8 cellular contexts compared by ENCODE assay signal in genomic region chr16:57260294-57260929, GRCh38. TPM values are rescaled to one million over a fixed set of nuclear protein-coding genes. Genes with fewer than 3 reads are reported as not detected.
DNase-seq lines count a peak whose midpoint lies in the region; ATAC-seq and TF ChIP-seq lines count a peak whose summit lies in the region.

No MANE protein-coding gene starts in this region.

- H3K36me3 ChIP-seq in uterus (no peaks in the 10 kb centered on the region), prostate gland (no peaks in the 10 kb centered on the region)

- DNase-seq in RPMI7951 (ENCODE audit: low read depth) (peak; percentile 72), mesenteric fat pad (ENCODE audit: low spot score) (peak; percentile 49), uterus (no peak), prostate gland (ENCODE audit: low spot score) (no peak), GM19240 (ENCODE audit: insufficient read length, low spot score) (no peak)
- DNase-seq in effector CD8-positive, alpha-beta T cell (lab: John Stamatoyannopoulos, UW), result peak; percentile 37

- TF ChIP-seq CTCF in uterus (IDR thresholded peaks at IDR 0.05) (no peak), prostate gland (IDR thresholded peaks at IDR 0.05) (no peak)

- ATAC-seq in GM19025 (IDR thresholded peaks at IDR 0.05; ENCODE audit: low read depth, unreplicated experiment) (peak; percentile 63), GM18520 (IDR thresholded peaks at IDR 0.05; ENCODE audit: unreplicated experiment) (no peak)

- intact Hi-C loops in uterus (cut with DNase I; ENCODE audit: low total_unique reads), result no loop called here
- intact Hi-C loops in prostate gland (cut with DNase I), result no loop called here

- no peaks in the 10 kb centered on the region for H3K9me3 ChIP-seq in uterus
- no peaks in the 10 kb centered on the region for H3K9me3 ChIP-seq in prostate gland

- H3K4me3 ChIP-seq in uterus (no peak overlapping the region), prostate gland (no peak overlapping the region)

- peak overlapping the region; percentile 59 to 70 for H3K27ac ChIP-seq in uterus
- H3K27ac ChIP-seq in prostate gland, result peak overlapping the region in 1 of 2 donors; percentile 31

- H3K4me1 ChIP-seq in uterus, result no peaks in the 10 kb centered on the region
- peaks cover 3% of the 10 kb centered on the region for H3K4me1 ChIP-seq in prostate gland (replicated peaks)

- H3K27me3 ChIP-seq in uterus, result no peaks in the 10 kb centered on the region
- H3K27me3 ChIP-seq in prostate gland (replicated peaks; ENCODE audit: insufficient read depth), result no peaks in the 10 kb centered on the region

- WGBS in prostate gland, result 30% methylated on average over 16 of the region's 16 CpGs

- TF ChIP-seq POLR2A in uterus (IDR thresholded peaks at IDR 0.05) (no peak), prostate gland (IDR thresholded peaks at IDR 0.05) (no peak)

RNA-seq across cellular contexts. Expression of gene ARL2BP, which starts 15.4 kb away (rescaled TPM):
- total RNA-seq in RPMI7951 (2014; rRNA removed; shearing (Covaris generic)), result 120 and 134 TPM in 2 replicates
- total RNA-seq in mesenteric fat pad (52.0 TPM), uterus (100 to 1,000 TPM in 1 of 4 donors, 10 to 100 TPM in 3; 40.9 to 110 (median 57.8) TPM), prostate gland (10 to 100 TPM; 62.3 to 81.4 TPM)

RNA-seq across cellular contexts. Expression of gene PLLP, which starts 24.1 kb away (rescaled TPM):
- 0.24 and 2.1 TPM in 2 replicates for total RNA-seq in RPMI7951 (2014; rRNA removed; shearing (Covaris generic))
- 1.8 TPM for total RNA-seq in mesenteric fat pad
- total RNA-seq in uterus, result 10 to 100 TPM in 1 of 4 donors, 1 to 10 TPM in 2, not detected in 1; 2.6 to 19.1 (median 6.2) TPM
- total RNA-seq in prostate gland, result 10 to 100 TPM; 28.6 to 52.5 TPM

Comparison
In these comparisons a context has a peak if more than half of its experiments do, and no peak if none do; other contexts are left out.
1. DNase-seq: peak in RPMI7951 (single experiment), effector CD8-positive, alpha-beta T cell (single experiment) and mesenteric fat pad (single experiment); none in uterus (0 of 2), prostate gland (single experiment) and GM19240 (single experiment).